ENCODE assay signal across 8 cellular contexts in the genomic region with DNA sequence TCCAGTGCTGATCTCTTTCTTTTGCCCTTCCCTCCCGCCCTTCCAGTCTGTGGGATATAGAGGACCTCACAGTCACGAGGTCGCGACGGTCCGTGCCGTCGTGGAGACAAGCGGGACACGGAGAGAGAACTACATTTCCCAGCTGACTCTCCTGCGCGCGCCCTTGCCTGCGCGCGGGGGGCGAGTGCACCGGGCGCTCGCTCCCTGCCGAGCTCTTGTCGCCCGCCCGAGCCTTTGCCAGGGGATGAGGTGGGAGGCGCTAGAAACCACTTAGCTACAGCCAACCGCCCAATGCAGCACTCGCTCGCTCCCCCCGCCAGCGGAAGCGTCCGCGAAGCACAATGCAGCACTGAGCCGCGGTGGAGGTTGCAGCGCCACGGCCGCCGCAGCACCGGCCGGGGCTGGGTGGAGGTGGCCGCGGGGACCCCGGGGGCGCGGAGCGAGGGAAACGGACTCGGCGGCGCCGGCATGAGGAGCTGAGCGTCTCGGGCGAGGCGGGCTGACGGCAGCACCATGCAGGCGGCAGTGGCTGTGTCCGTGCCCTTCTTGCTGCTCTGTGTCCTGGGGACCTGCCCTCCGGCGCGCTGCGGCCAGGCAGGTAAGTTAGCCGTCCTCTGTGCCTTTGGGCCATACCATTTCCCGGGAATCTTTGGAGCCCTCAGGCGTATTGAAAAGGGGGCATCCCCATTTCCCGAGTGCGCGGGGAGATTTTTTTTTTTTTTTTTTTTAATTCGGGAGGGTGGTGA. TPM values are rescaled to one million over a fixed set of nuclear protein-coding genes. Genes with fewer than 3 reads are reported as not detected.
A peak's percentile ranks its signal among the peaks of the same experiment; 100 is the strongest.
DNase-seq lines count a peak whose midpoint lies in the region; ATAC-seq and TF ChIP-seq lines count a peak whose summit lies in the region.

A gene with protein sequence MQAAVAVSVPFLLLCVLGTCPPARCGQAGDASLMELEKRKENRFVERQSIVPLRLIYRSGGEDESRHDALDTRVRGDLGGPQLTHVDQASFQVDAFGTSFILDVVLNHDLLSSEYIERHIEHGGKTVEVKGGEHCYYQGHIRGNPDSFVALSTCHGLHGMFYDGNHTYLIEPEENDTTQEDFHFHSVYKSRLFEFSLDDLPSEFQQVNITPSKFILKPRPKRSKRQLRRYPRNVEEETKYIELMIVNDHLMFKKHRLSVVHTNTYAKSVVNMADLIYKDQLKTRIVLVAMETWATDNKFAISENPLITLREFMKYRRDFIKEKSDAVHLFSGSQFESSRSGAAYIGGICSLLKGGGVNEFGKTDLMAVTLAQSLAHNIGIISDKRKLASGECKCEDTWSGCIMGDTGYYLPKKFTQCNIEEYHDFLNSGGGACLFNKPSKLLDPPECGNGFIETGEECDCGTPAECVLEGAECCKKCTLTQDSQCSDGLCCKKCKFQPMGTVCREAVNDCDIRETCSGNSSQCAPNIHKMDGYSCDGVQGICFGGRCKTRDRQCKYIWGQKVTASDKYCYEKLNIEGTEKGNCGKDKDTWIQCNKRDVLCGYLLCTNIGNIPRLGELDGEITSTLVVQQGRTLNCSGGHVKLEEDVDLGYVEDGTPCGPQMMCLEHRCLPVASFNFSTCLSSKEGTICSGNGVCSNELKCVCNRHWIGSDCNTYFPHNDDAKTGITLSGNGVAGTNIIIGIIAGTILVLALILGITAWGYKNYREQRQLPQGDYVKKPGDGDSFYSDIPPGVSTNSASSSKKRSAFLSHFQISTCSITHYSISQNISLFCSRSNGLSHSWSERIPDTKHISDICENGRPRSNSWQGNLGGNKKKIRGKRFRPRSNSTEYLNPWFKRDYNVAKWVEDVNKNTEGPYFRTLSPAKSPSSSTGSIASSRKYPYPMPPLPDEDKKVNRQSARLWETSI (plus strand): TSS at position 299 of the 746 bp plus-strand sequence. CDS start 215 bp downstream, at position 514.

- no peaks in the 10 kb centered on the region for H3K4me1 ChIP-seq in HUES64 (ENCODE audit: insufficient read depth, low read length)
- H3K4me1 ChIP-seq in OCI-LY1 (ENCODE audit: insufficient read depth, low read length, severe bottlenecking) = peaks cover 19% of the 10 kb centered on the region
- H3K4me1 ChIP-seq in mucosa of rectum (ENCODE audit: control insufficient read depth in 2 of 2, insufficient read depth in 2 of 2, low read length in 2 of 2) = peaks cover 4 to 11% of the 10 kb centered on the region in 2 donors

- H3K79me2 ChIP-seq in OCI-LY1 (ENCODE audit: insufficient read depth, low read length) = no peaks in the 10 kb centered on the region

- peak within 1 kb of the TSS; percentile 74 for H3K4me3 ChIP-seq in HUES64 (ENCODE audit: low read length)
- H3K4me3 ChIP-seq in OCI-LY1 (ENCODE audit: low read depth, low read length, poor library complexity, severe bottlenecking) = peak within 1 kb of the TSS; percentile 70
- H3K4me3 ChIP-seq in epithelial cell of proximal tubule (ENCODE audit: low read depth, low read length) = peak within 1 kb of the TSS; percentile 67
- H3K4me3 ChIP-seq in mucosa of rectum (ENCODE audit: low read length in 2 of 2) = peak within 1 kb of the TSS; percentile 82 to 88

- DNase-seq in DMS 273 treated with DMSO at 0.1 percent for 48 hours (lab: John Stamatoyannopoulos, UW) (peak; percentile 97), activated T-cell treated with anti-CD3 and anti-CD28 coated beads for 24 hours (ENCODE audit: low read depth) (peak; percentile 78), epithelial cell of proximal tubule (ENCODE audit: low read depth) (peak; percentile 30)
- DNase-seq in stimulated activated CD8-positive, alpha-beta memory T cell treated with anti-CD3 and anti-CD28 coated beads, Interleukin-4, amount 100 ng/mL, for 4 hours (ENCODE audit: low read depth in 2 of 2, low spot score in 1 of 2) = peak; percentile 56 to 77

- H3K9me2 ChIP-seq in OCI-LY1 (ENCODE audit: low read depth, low read length) = no peaks in the 10 kb centered on the region

- peak within 1 kb of the TSS; percentile 77 for H3K9ac ChIP-seq in HUES64 (ENCODE audit: low read depth, low read length)
- H3K9ac ChIP-seq in OCI-LY1 (ENCODE audit: low read length) = peak within 1 kb of the TSS; percentile 68
- peak within 1 kb of the TSS; percentile 24 to 66 for H3K9ac ChIP-seq in mucosa of rectum (ENCODE audit: low read depth in 1 of 2, low read length in 2 of 2)

- no peaks in the 10 kb centered on the region for H3K9me3 ChIP-seq in HUES64 (ENCODE audit: insufficient read depth, low read depth, low read length)
- H3K9me3 ChIP-seq in OCI-LY1 (ENCODE audit: low read length) = no peaks in the 10 kb centered on the region
- no peaks in the 10 kb centered on the region for H3K9me3 ChIP-seq in mucosa of rectum (ENCODE audit: control insufficient read depth in 2 of 2, low read length in 2 of 2)

- WGBS in HUES64 = under 1% methylated on average over 70 of the region's 70 CpGs

- peak within 1 kb of the TSS; percentile 62 for H2AFZ ChIP-seq in OCI-LY1 (ENCODE audit: low read length)

- no peaks in the 10 kb centered on the region for H3F3A ChIP-seq in OCI-LY1 (ENCODE audit: insufficient read depth, low read length)

- H3K27me3 ChIP-seq in HUES64 (ENCODE audit: insufficient read depth, low read length) (peaks cover 18% of the 10 kb centered on the region), OCI-LY1 (ENCODE audit: insufficient read depth, low read length) (no peaks in the 10 kb centered on the region), mucosa of rectum (ENCODE audit: control insufficient read depth in 2 of 2, insufficient read depth in 2 of 2, low read length in 2 of 2) (no peaks in the 10 kb centered on the region)

- no peaks in the 10 kb centered on the region; the same call in 1 of the 2 replicates for H3K36me3 ChIP-seq in HUES64 (ENCODE audit: insufficient read depth, low read length)
- H3K36me3 ChIP-seq in OCI-LY1 (ENCODE audit: insufficient read depth, low read length) = peaks cover 13% of the 10 kb centered on the region
- H3K36me3 ChIP-seq in mucosa of rectum (ENCODE audit: control insufficient read depth in 2 of 2, insufficient read depth in 2 of 2, low read length in 2 of 2) = no peaks in the 10 kb centered on the region

- H3K27ac ChIP-seq in HUES64 (ENCODE audit: low read depth, low read length) (peak within 1 kb of the TSS; percentile 75), OCI-LY1 (ENCODE audit: low read depth, low read length, poor library complexity, severe bottlenecking) (peak within 1 kb of the TSS; percentile 31), mucosa of rectum (ENCODE audit: low read depth in 2 of 2, low read length in 2 of 2) (no peak within 1 kb of the TSS)

- TF ChIP-seq CTCF in OCI-LY1 (IDR thresholded peaks at IDR 0.05; ENCODE audit: low read length) = peak; percentile 38
- no peak for TF ChIP-seq CTCF in epithelial cell of proximal tubule (conservative IDR thresholded peaks at IDR 0.05; ENCODE audit: low read depth, low read length)

- no peaks in the 10 kb centered on the region for H4K20me1 ChIP-seq in OCI-LY1 (ENCODE audit: insufficient read depth, low read length)

- peak; percentile 97 for ATAC-seq in GM21515 (IDR thresholded peaks at IDR 0.05; ENCODE audit: unreplicated experiment)

- peak within 1 kb of the TSS; percentile 96 for H3K4me2 ChIP-seq in OCI-LY1 (ENCODE audit: low read length)

RNA-seq across cellular contexts. Expression of the gene that starts here (rescaled TPM):
- polyA plus RNA-seq in HUES64 (2013, experiment 1 of 2) = 4.7 TPM
- polyA plus RNA-seq in HUES64 (2013, experiment 2 of 2) = 6.3 TPM
- 0.63 and 1.2 TPM in 2 replicates for total RNA-seq in epithelial cell of proximal tubule

Comparison
In these comparisons a context has a peak if more than half of its experiments do, and no peak if none do; other contexts are left out.
1. DNase-seq: peak in every context shown above with its lines; median percentile 97 in DMS 273 treated with DMSO at 0.1 percent for 48 hours; 78 in activated T-cell treated with anti-CD3 and anti-CD28 coated beads for 24 hours; 66 in stimulated activated CD8-positive, alpha-beta memory T cell treated with anti-CD3 and anti-CD28 coated beads, Interleukin-4, amount 100 ng/mL, for 4 hours; 30 in epithelial cell of proximal tubule.
2. H3K27ac ChIP-seq: peak in HUES64 (single experiment) and OCI-LY1 (single experiment); none in mucosa of rectum (0 of 2).
3. Peak in every context shown above with its lines, with median percentiles within 50 percentile points of each other: H3K4me3 ChIP-seq and H3K9ac ChIP-seq.